In the genomic region with DNA sequence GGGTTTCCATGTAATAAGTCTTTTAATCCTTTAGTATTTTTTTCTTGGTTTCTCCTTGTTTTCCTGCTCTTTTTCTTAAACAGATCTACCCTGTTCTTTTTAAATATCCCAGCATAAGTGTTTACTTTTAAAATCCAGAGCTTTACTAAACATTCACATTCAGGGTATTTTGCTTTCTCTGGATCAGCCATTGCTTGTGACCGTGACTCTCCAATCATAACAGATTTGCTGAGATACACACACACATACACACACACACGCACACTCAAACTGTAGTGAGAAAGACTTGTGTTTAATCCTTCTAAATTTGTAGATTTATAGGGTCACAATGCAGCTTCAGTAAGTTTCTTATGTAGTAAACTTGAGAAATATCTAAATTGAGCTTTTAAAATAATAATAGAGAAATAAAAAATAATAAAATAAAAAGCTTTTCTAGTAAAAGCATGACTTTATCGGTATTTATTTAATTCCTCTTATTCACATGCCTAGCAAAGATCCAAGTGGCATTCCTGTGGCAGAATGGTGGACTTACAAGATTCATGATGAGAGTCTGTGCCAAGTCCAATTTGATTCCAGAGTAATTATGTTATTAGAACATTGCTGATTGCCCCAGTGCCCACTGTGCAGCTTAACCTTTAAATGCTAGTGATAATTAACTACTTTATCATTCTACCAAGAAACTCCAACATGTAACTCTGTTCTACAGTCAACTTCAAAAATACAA, we compare ENCODE assay signal across 15 cellular contexts.
DNase-seq lines count a peak whose midpoint lies in the region; ATAC-seq and TF ChIP-seq lines count a peak whose summit lies in the region.
"Had no signal": no experiment of that assay in that cellular context is flagged by ENCODE, and none has a peak within 500 bp of the region (broad histone marks: within the 10 kb centered on the region; RNA-seq: fewer than 3 reads in every experiment).

No MANE protein-coding gene starts in this region.

- H3K27ac Mint-ChIP-seq in CD14-positive monocyte (peak overlapping the region; percentile 47 to 96 (median 86)), HFFc6 (0 out of 2 replicates have a peak overlapping the region, but pooled peaks have one; percentile 3), natural killer cell (peak overlapping the region in 1 of 2 donors; percentile 9)
- H3K27ac Mint-ChIP-seq: B cell, H9 had no signal

- H3K4me3 Mint-ChIP-seq in CD14-positive monocyte (no peak overlapping the region), HFFc6 (no peak overlapping the region), natural killer cell (no peak overlapping the region)
- H3K4me3 Mint-ChIP-seq: B cell, H9 had no signal

- H3K27me3 Mint-ChIP-seq in CD14-positive monocyte (ENCODE audit: low read depth in 3 of 3), result peaks cover 0 to 1% (median 0%) of the 10 kb centered on the region in 3 donors
- H3K27me3 Mint-ChIP-seq in HFFc6 (ENCODE audit: insufficient read depth), result peaks cover 19% of the 10 kb centered on the region
- H3K27me3 Mint-ChIP-seq in natural killer cell (ENCODE audit: low read depth in 2 of 2), result no peaks in the 10 kb centered on the region
- H3K27me3 Mint-ChIP-seq: B cell had no signal

- H3K36me3 Mint-ChIP-seq in CD14-positive monocyte (peaks cover 25 to 34% of the 10 kb centered on the region in 2 donors), HFFc6 (ENCODE audit: low read depth) (peaks cover 68% of the 10 kb centered on the region), natural killer cell (peaks cover 12% of the 10 kb centered on the region)

- TF ChIP-seq CTCF in CD14-positive monocyte (IDR thresholded peaks at IDR 0.05) (no peak), HFFc6 (IDR thresholded peaks at IDR 0.05) (no peak), retinal pigment epithelial cell (conservative IDR thresholded peaks at IDR 0.05; ENCODE audit: low read depth, low read length) (no peak), natural killer cell (IDR thresholded peaks at IDR 0.05) (no peak)

- ATAC-seq in left cardiac atrium (no peak), natural killer cell (no peak)

- intact Hi-C loops in CD14-positive monocyte (cut with micrococcal nuclease) (loop anchor here (5.0 kb wide), 1 partner anchor 128 kb away; a partner anchor contains a TSS), left cardiac atrium (cut with DNase I) (no loop called here), natural killer cell (cut with micrococcal nuclease) (no loop called here)

- no peaks in the 10 kb centered on the region for H3K9me3 Mint-ChIP-seq in CD14-positive monocyte
- H3K9me3 Mint-ChIP-seq in HFFc6, result no peaks in the 10 kb centered on the region; the same call in 1 of the 2 replicates
- no peaks in the 10 kb centered on the region for H3K9me3 Mint-ChIP-seq in natural killer cell
- H3K9me3 Mint-ChIP-seq: H9 had no signal

- H3K4me1 Mint-ChIP-seq in CD14-positive monocyte, result peaks cover 44% of the 10 kb centered on the region
- peaks cover 80% of the 10 kb centered on the region for H3K4me1 Mint-ChIP-seq in HFFc6 (ENCODE audit: low read depth)
- H3K4me1 Mint-ChIP-seq in natural killer cell, result peaks cover 65 to 78% of the 10 kb centered on the region in 2 donors

- DNase-seq in CD14-positive monocyte (ENCODE audit: low spot score), result no peak
- no peak for DNase-seq in HFFc6
- DNase-seq in astrocyte of the hippocampus (ENCODE audit: low read depth, low spot score), result peak; percentile 58
- peak; percentile 90 for DNase-seq in retinal pigment epithelial cell (ENCODE audit: low read depth)
- DNase-seq in left cardiac atrium, result no peak
- no peak for DNase-seq in natural killer cell
- no peak for DNase-seq in NCI-H2196 (lab: John Stamatoyannopoulos, UW; ENCODE audit: unreplicated experiment)
- DNase-seq: ACHN, DMS153, H9, Kasumi-1, NCI-H187, NCI-H526 treated with DMSO at 0.1 percent for 48 hours, SHP77 treated with DMSO at 0.1 percent for 48 hours had no signal

- no peak overlapping the region for H3K4me3 ChIP-seq in retinal pigment epithelial cell (ENCODE audit: low read length)

Comparison
In these comparisons a context has a peak if more than half of its experiments do, and no peak if none do; other contexts are left out.
1. DNase-seq: peak in astrocyte of the hippocampus (single experiment) and retinal pigment epithelial cell (single experiment); none in CD14-positive monocyte (single experiment), HFFc6 (single experiment), left cardiac atrium (single experiment), natural killer cell (single experiment) and NCI-H2196 (single experiment).
2. intact Hi-C loops: an anchor here in CD14-positive monocyte (5.0 kb wide); none called in left cardiac atrium and natural killer cell.